13 cellular contexts compared by ENCODE assay signal in the genomic region with DNA sequence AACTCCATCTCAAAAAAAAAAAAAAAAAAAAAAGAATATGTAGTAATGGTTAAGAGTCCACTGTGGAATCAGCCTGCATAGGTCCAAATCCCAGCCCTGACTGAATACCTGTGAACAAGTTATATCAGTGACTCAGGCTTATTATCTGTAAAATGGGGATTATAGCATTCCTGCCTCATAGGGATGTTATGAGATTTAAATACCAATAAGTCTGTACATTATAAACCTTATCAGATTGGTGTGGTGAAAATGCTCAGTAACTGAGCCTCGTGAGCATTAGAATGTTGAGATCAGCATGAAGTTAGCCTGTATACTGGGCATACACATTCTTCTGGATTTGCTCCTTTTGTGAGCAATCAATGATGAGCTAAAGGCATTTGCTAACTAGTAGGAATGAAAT. TPM values are rescaled to one million over a fixed set of nuclear protein-coding genes. Genes with fewer than 3 reads are reported as not detected.
DNase-seq lines count a peak whose midpoint lies in the region; ATAC-seq and TF ChIP-seq lines count a peak whose summit lies in the region.
"Had no signal": no experiment of that assay in that cellular context is flagged by ENCODE, and none has a peak within 500 bp of the region (broad histone marks: within the 10 kb centered on the region; RNA-seq: fewer than 3 reads in every experiment).

No MANE protein-coding gene starts in this region.

- TF ChIP-seq CTCF in IMR-90 (conservative IDR thresholded peaks at IDR 0.05; ENCODE audit: low read depth, low read length) = no peak
- no peak for TF ChIP-seq CTCF in fibroblast of villous mesenchyme (IDR thresholded peaks at IDR 0.05; ENCODE audit: insufficient read depth, low read depth, low read length)
- no peak for TF ChIP-seq CTCF in PC-3 (conservative IDR thresholded peaks at IDR 0.05; ENCODE audit: low read depth, low read length)

- dilution Hi-C loops in IMR-90 (cut with HindIII; ENCODE audit: low sequenced_read_pairs, unreplicated experiment) = no loop called here

- no peak overlapping the region for H2BK20ac ChIP-seq in IMR-90 (ENCODE audit: low read depth, low read length)

- H3K4me1 Mint-ChIP-seq in activated naive CD4-positive, alpha-beta T cell treated with anti-CD3 and anti-CD28 coated beads, Interleukin-2, amount 50 U/mL, for 24 hours = peaks cover 45% of the 10 kb centered on the region
- H3K4me1 Mint-ChIP-seq in activated naive CD4-positive, alpha-beta T cell treated with anti-CD3 and anti-CD28 coated beads, Interleukin-2, amount 10 ng/mL, durations not matched to agents 7 days and 5 days = peaks cover 30% of the 10 kb centered on the region

- H3K9ac ChIP-seq in IMR-90 (ENCODE audit: low read depth, low read length) (no peak overlapping the region), trophoblast cell (ENCODE audit: low read length) (no peak overlapping the region), PC-3 (ENCODE audit: low read length) (no peak overlapping the region)

- no peaks in the 10 kb centered on the region for H3K36me3 Mint-ChIP-seq in activated naive CD4-positive, alpha-beta T cell treated with anti-CD3 and anti-CD28 coated beads, Interleukin-2, amount 50 U/mL, for 24 hours
- H3K36me3 Mint-ChIP-seq in activated naive CD4-positive, alpha-beta T cell treated with anti-CD3 and anti-CD28 coated beads, Interleukin-2, amount 10 ng/mL, durations not matched to agents 7 days and 5 days = peaks cover 12% of the 10 kb centered on the region

- H3K9me3 ChIP-seq in IMR-90 (ENCODE audit: control insufficient read depth, insufficient read depth, low read length) (no peaks in the 10 kb centered on the region), trophoblast cell (ENCODE audit: insufficient read depth, low read depth, low read length) (no peaks in the 10 kb centered on the region), PC-3 (ENCODE audit: low read length) (no peaks in the 10 kb centered on the region)
- H3K9me3 ChIP-seq: HAP-1 had no signal

- peak overlapping the region; percentile 35 for H3K27ac Mint-ChIP-seq in activated naive CD4-positive, alpha-beta T cell treated with anti-CD3 and anti-CD28 coated beads, Interleukin-2, amount 50 U/mL, for 24 hours
- H3K27ac Mint-ChIP-seq in activated naive CD4-positive, alpha-beta T cell treated with anti-CD3 and anti-CD28 coated beads, Interleukin-2, amount 10 ng/mL, durations not matched to agents 7 days and 5 days = no peak overlapping the region

- H2BK15ac ChIP-seq in IMR-90 (ENCODE audit: low read depth, low read length) = no peak overlapping the region

- TF ChIP-seq RAD21 in IMR-90 (IDR thresholded peaks at IDR 0.05; ENCODE audit: low read length) = no peak

- H2AFZ ChIP-seq in IMR-90 (replicated peaks; ENCODE audit: low read length, poor library complexity) (no peak overlapping the region), trophoblast cell (ENCODE audit: insufficient read depth, low read length, poor library complexity) (no peak overlapping the region), PC-3 (ENCODE audit: low read length) (no peak overlapping the region)

- no peaks in the 10 kb centered on the region for H3K9me2 ChIP-seq in PC-3 (replicated peaks; ENCODE audit: low read length)

- no peak overlapping the region for H3K56ac ChIP-seq in IMR-90 (ENCODE audit: extremely low read depth, insufficient read depth, low read length)

- H2AK9ac ChIP-seq in IMR-90 (replicated peaks; ENCODE audit: low read depth, low read length, poor library complexity) = no peak overlapping the region

- H4K8ac ChIP-seq in IMR-90 (ENCODE audit: low read depth in 2 of 2, low read length in 2 of 2) = no peak overlapping the region
- no peak overlapping the region for H4K8ac ChIP-seq in trophoblast cell (ENCODE audit: low read depth, low read length)

- POLR2A ChIA-PET in IMR-90 (lab: Charles Lee; ENCODE audit: unreplicated experiment) (no interaction called here), PC-3 (lab: Charles Lee; ENCODE audit: unreplicated experiment) (no interaction called here)

- H2BK5ac ChIP-seq in IMR-90 (ENCODE audit: low read depth, low read length, poor library complexity, severe bottlenecking) (no peak overlapping the region), trophoblast cell (ENCODE audit: low read depth, low read length, poor library complexity) (no peak overlapping the region)

- peaks cover 11% of the 10 kb centered on the region; the same call in 1 of the 2 replicates for H4K20me1 ChIP-seq in IMR-90 (ENCODE audit: insufficient read depth, low read length)
- peaks cover 5% of the 10 kb centered on the region; the same call in 1 of the 2 replicates for H4K20me1 ChIP-seq in PC-3 (ENCODE audit: low read length)

- no TSS peak for BruUV-seq in IMR-90 (replicated peaks; lab: Mats Ljungman, UMichigan)
- BruUV-seq in PC-3 (replicated peaks; lab: Mats Ljungman, UMichigan) = no TSS peak

- H4K5ac ChIP-seq in IMR-90 (ENCODE audit: low read depth, low read length) = no peak overlapping the region

- peaks cover 8% of the 10 kb centered on the region for H3K79me2 ChIP-seq in trophoblast cell (ENCODE audit: control insufficient read depth, insufficient read depth, low read length, poor library complexity)
- H3K79me2 ChIP-seq in PC-3 (ENCODE audit: low read length) = peaks cover 26% of the 10 kb centered on the region

- H3K4me3 ChIP-seq in IMR-90 (ENCODE audit: insufficient read depth, low read depth, low read length) (no peak overlapping the region), fibroblast of villous mesenchyme (ENCODE audit: low read depth, low read length) (no peak overlapping the region), trophoblast cell (ENCODE audit: low read depth, low read length) (no peak overlapping the region), PC-3 (ENCODE audit: low read length) (no peak overlapping the region)
- H3K4me3 ChIP-seq: HAP-1 had no signal

- H3K36me3 ChIP-seq in IMR-90 (ENCODE audit: control insufficient read depth, insufficient read depth, low read length) = no peaks in the 10 kb centered on the region
- peaks cover 0 to 2% of the 10 kb centered on the region in 2 experiments for H3K36me3 ChIP-seq in trophoblast cell (ENCODE audit: control insufficient read depth in 1 of 2, insufficient read depth in 2 of 2, low read length in 2 of 2)
- peaks cover 2% of the 10 kb centered on the region; the same call in 1 of the 2 replicates for H3K36me3 ChIP-seq in PC-3 (ENCODE audit: low read depth, low read length)

- intact Hi-C loops in IMR-90 (cut with micrococcal nuclease) (no loop called here), PC-3 (cut with micrococcal nuclease) (loop anchor here (10.0 kb wide), 2 partner anchors 136 to 206 kb away; a partner anchor contains a TSS)

- H4K12ac ChIP-seq in trophoblast cell (ENCODE audit: low read depth, low read length) = no peak overlapping the region

- no peaks in the 10 kb centered on the region for H3K9me3 Mint-ChIP-seq in activated naive CD4-positive, alpha-beta T cell treated with anti-CD3 and anti-CD28 coated beads, Interleukin-2, amount 50 U/mL, for 24 hours
- no peaks in the 10 kb centered on the region for H3K9me3 Mint-ChIP-seq in activated naive CD4-positive, alpha-beta T cell treated with anti-CD3 and anti-CD28 coated beads, Interleukin-2, amount 10 ng/mL, durations not matched to agents 7 days and 5 days
- H3K9me3 Mint-ChIP-seq: CD14-positive monocyte had no signal

- no peaks in the 10 kb centered on the region for H3K27me3 Mint-ChIP-seq in activated naive CD4-positive, alpha-beta T cell treated with anti-CD3 and anti-CD28 coated beads, Interleukin-2, amount 50 U/mL, for 24 hours
- H3K27me3 Mint-ChIP-seq in activated naive CD4-positive, alpha-beta T cell treated with anti-CD3 and anti-CD28 coated beads, Interleukin-2, amount 10 ng/mL, durations not matched to agents 7 days and 5 days = peaks cover 7% of the 10 kb centered on the region

- H3K18ac ChIP-seq in IMR-90 (ENCODE audit: low read depth, low read length) (no peak overlapping the region), trophoblast cell (ENCODE audit: low read length) (no peak overlapping the region)

- H3K4me1 ChIP-seq in IMR-90 (ENCODE audit: control insufficient read depth, insufficient read depth, low read length) (peaks cover 8% of the 10 kb centered on the region), trophoblast cell (ENCODE audit: control insufficient read depth in 1 of 2, insufficient read depth in 2 of 2, low read length in 2 of 2) (peaks cover 7 to 8% of the 10 kb centered on the region in 2 experiments), PC-3 (ENCODE audit: insufficient read depth, low read length) (peaks cover 28% of the 10 kb centered on the region)

- no peaks in the 10 kb centered on the region for H3K9me1 ChIP-seq in IMR-90 (ENCODE audit: insufficient read depth, low read length)

- H3K79me1 ChIP-seq in IMR-90 (ENCODE audit: low read depth in 1 of 2, low read length in 2 of 2) = peaks cover 3 to 30% of the 10 kb centered on the region in 2 experiments; a peak in 3 of 4 replicates
- H3K79me1 ChIP-seq in trophoblast cell (ENCODE audit: low read length) = peaks cover 11% of the 10 kb centered on the region

- H3K27me3 ChIP-seq in IMR-90 (ENCODE audit: control insufficient read depth, insufficient read depth, low read length) (no peaks in the 10 kb centered on the region), trophoblast cell (ENCODE audit: insufficient read depth, low read length) (no peaks in the 10 kb centered on the region), PC-3 (ENCODE audit: low read length) (no peaks in the 10 kb centered on the region)

- H3K14ac ChIP-seq in IMR-90 (replicated peaks; ENCODE audit: low read depth, low read length) = no peak overlapping the region
- H3K14ac ChIP-seq in trophoblast cell (ENCODE audit: low read length) = no peak overlapping the region

- no peaks in the 10 kb centered on the region for H3F3A ChIP-seq in PC-3 (ENCODE audit: low read length, unreplicated experiment)

- H3K23ac ChIP-seq in IMR-90 (ENCODE audit: low read depth, low read length) (peak overlapping the region; percentile 4; the same call in 1 of the 2 replicates), trophoblast cell (ENCODE audit: low read length) (no peak overlapping the region)

- H3K4ac ChIP-seq in IMR-90 (ENCODE audit: low read depth, low read length) (no peak overlapping the region), trophoblast cell (ENCODE audit: low read depth, low read length) (no peak overlapping the region)

- in situ Hi-C loops in IMR-90 (cut with MboI; ENCODE audit: low sequenced_read_pairs) = loop anchor here (25.0 kb wide), 1 partner anchor 424 kb away; a partner anchor contains a TSS

- CTCF ChIA-PET in activated naive CD4-positive, alpha-beta T cell treated with anti-CD3 and anti-CD28 coated beads, Interleukin-2, amount 10 ng/mL, durations not matched to agents 7 days and 5 days (lab: Charles Lee) = interaction anchor here (1.4 kb wide), 1 partner anchor 10 kb away, joined by 3 read pairs; no protein-coding TSS in a partner anchor
- CTCF ChIA-PET in IMR-90 (lab: Yijun Ruan, JAX) = no interaction called here
- CTCF ChIA-PET in PC-3 (lab: Charles Lee) = no interaction called here

- ATAC-seq in IMR-90 (ENCODE audit: low read depth) (no peak), PC-3 (no peak)

- no CpG with 5 or more reads among the region's 1 CpG for WGBS in IMR-90 (ENCODE audit: extremely low coverage in 2 of 2, insufficient read length in 1 of 2), 2 experiments
- no CpG with 5 or more reads among the region's 1 CpG for WGBS in trophoblast cell (ENCODE audit: extremely low coverage, insufficient coverage, insufficient read length)

- H3K27ac ChIP-seq in IMR-90 (ENCODE audit: insufficient read depth, low read length) (no peak overlapping the region), trophoblast cell (ENCODE audit: low read depth, low read length) (no peak overlapping the region), PC-3 (ENCODE audit: low read length) (no peak overlapping the region)
- H3K27ac ChIP-seq: 22Rv1 had no signal

- no peak for TF ChIP-seq POLR2A in IMR-90 (IDR thresholded peaks at IDR 0.05; ENCODE audit: low read depth, low read length)

- H3K4me2 ChIP-seq in IMR-90 (ENCODE audit: low read depth, low read length) (no peak overlapping the region), trophoblast cell (ENCODE audit: low read length) (no peak overlapping the region), PC-3 (ENCODE audit: low read length) (no peak overlapping the region)

- H2AK5ac ChIP-seq in IMR-90 (ENCODE audit: low read depth, low read length) = no peak overlapping the region
- H2AK5ac ChIP-seq in trophoblast cell (ENCODE audit: low read length) = no peak overlapping the region

- H4K91ac ChIP-seq in IMR-90 (ENCODE audit: insufficient read depth, low read depth, low read length) (no peak overlapping the region), trophoblast cell (ENCODE audit: low read depth, low read length) (no peak overlapping the region)

- H2BK120ac ChIP-seq in IMR-90 (ENCODE audit: low read depth, low read length) = no peak overlapping the region
- no peak overlapping the region for H2BK120ac ChIP-seq in trophoblast cell (ENCODE audit: insufficient read depth, low read length, poor library complexity)

- DNase-seq in activated naive CD4-positive, alpha-beta T cell treated with anti-CD3 and anti-CD28 coated beads, Interleukin-2, amount 10 ng/mL, durations not matched to agents 7 days and 5 days = no peak
- DNase-seq in IMR-90 (no peak), fibroblast of villous mesenchyme (ENCODE audit: low read depth) (peak; percentile 61), trophoblast cell (peak; percentile 63 to 94), NCI-H2029 (lab: John Stamatoyannopoulos, UW) (no peak), PC-3 (no peak)
- no peak for DNase-seq in activated T-cell treated with anti-CD3 and anti-CD28 coated beads, Interleukin-2, amount 50 U/mL, for 48 hours
- DNase-seq: Calu3, DMS 273 treated with DMSO at 0.1 percent for 48 hours had no signal

- H3K4me3 Mint-ChIP-seq in activated naive CD4-positive, alpha-beta T cell treated with anti-CD3 and anti-CD28 coated beads, Interleukin-2, amount 50 U/mL, for 24 hours = no peak overlapping the region
- no peak overlapping the region for H3K4me3 Mint-ChIP-seq in activated naive CD4-positive, alpha-beta T cell treated with anti-CD3 and anti-CD28 coated beads, Interleukin-2, amount 10 ng/mL, durations not matched to agents 7 days and 5 days
- H3K4me3 Mint-ChIP-seq: CD14-positive monocyte had no signal

- H2BK12ac ChIP-seq in trophoblast cell (ENCODE audit: low read length) = no peak overlapping the region

RNA-seq across cellular contexts. Expression of a gene that starts 3.0 kb away (rescaled TPM):
- total RNA-seq in IMR-90 (2012; rRNA removed) (14.0 and 16.1 TPM in 2 replicates), fibroblast of villous mesenchyme (14.2 and 22.0 TPM in 2 replicates), PC-3 (2014; rRNA removed) (10.9 and 14.6 TPM in 2 replicates)
- 11.0 and 13.4 TPM in 2 replicates for polyA plus RNA-seq in IMR-90 (2012; rRNA removed)
- 4.8 and 6.4 TPM in 2 replicates for polyA plus RNA-seq in IMR-90 (2012; cell fraction: cytosol; rRNA removed)
- polyA plus RNA-seq in IMR-90 (2012; cell fraction: nucleus; rRNA removed; ENCODE audit: low replicate concordance) = 9.6 and 30.5 TPM in 2 replicates
- polyA plus RNA-seq in trophoblast cell (2013) = 19.5 and 19.6 TPM in 2 replicates

RNA-seq across cellular contexts. Expression of a gene that starts 30.8 kb away (rescaled TPM):
- total RNA-seq in IMR-90 (2012; rRNA removed) (41.6 and 42.2 TPM in 2 replicates), fibroblast of villous mesenchyme (15.5 and 25.9 TPM in 2 replicates), PC-3 (2014; rRNA removed) (23.6 and 25.3 TPM in 2 replicates)
- 12.9 and 18.0 TPM in 2 replicates for polyA plus RNA-seq in IMR-90 (2012; rRNA removed)
- 4.8 and 9.3 TPM in 2 replicates for polyA plus RNA-seq in IMR-90 (2012; cell fraction: cytosol; rRNA removed)
- 1.8 and 7.5 TPM in 2 replicates for polyA plus RNA-seq in IMR-90 (2012; cell fraction: nucleus; rRNA removed; ENCODE audit: low replicate concordance)
- 18.1 and 18.4 TPM in 2 replicates for polyA plus RNA-seq in trophoblast cell (2013)

Comparison
In these comparisons a context has a peak if more than half of its experiments do, and no peak if none do; other contexts are left out.
1. DNase-seq: peak in fibroblast of villous mesenchyme (single experiment) and trophoblast cell (2 of 2); none in activated naive CD4-positive, alpha-beta T cell treated with anti-CD3 and anti-CD28 coated beads, Interleukin-2, amount 10 ng/mL, durations not matched to agents 7 days and 5 days (single experiment), IMR-90 (single experiment), NCI-H2029 (single experiment), PC-3 (single experiment) and activated T-cell treated with anti-CD3 and anti-CD28 coated beads, Interleukin-2, amount 50 U/mL, for 48 hours (0 of 2).